Comparison of ENCODE assay signal across 1 cellular context in the genomic region with DNA sequence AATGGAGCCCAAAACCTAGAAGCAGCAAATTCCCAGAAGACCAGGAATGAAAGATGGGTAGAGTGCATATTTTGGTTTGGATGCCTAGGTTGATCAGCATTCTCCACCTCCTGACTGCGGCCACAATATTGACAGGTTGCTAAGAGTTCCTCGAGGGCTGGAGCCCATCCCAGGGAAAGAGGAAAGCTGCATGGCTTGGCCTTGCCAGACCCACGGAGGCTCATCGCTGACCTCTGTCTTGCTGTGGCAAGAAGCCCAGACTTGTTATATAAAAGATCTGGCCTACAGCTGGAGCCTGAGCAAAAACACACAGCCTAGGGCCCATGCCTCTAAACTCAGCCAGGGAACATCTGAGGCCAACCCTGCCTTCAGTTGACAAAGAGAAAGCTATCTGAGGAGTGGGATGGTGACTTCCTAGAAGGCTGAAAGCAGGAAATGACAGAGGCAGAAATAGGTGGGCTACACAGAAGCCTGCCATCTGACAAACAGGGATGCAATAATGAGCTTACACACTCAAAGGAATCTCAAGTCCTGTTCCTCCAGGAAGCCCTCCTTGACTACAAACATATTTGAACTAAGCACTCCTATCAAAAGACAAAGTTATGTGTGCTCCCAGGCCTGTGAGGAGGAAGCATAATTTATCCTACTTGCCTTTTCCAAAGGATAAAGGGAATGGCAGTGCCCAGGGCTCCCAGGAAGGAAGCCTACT.
TF ChIP-seq lines count a peak whose summit lies in the region.

No MANE protein-coding gene starts in this region.

TF ChIP-seq in K562, 482 proteins besides CTCF, POLR2A, EP300 and RAD21:
- no peak for TF ChIP-seq SREBF2 (CRISPR knock-in tag; IDR thresholded peaks at IDR 0.05)
- TF ChIP-seq, protein P1, sequence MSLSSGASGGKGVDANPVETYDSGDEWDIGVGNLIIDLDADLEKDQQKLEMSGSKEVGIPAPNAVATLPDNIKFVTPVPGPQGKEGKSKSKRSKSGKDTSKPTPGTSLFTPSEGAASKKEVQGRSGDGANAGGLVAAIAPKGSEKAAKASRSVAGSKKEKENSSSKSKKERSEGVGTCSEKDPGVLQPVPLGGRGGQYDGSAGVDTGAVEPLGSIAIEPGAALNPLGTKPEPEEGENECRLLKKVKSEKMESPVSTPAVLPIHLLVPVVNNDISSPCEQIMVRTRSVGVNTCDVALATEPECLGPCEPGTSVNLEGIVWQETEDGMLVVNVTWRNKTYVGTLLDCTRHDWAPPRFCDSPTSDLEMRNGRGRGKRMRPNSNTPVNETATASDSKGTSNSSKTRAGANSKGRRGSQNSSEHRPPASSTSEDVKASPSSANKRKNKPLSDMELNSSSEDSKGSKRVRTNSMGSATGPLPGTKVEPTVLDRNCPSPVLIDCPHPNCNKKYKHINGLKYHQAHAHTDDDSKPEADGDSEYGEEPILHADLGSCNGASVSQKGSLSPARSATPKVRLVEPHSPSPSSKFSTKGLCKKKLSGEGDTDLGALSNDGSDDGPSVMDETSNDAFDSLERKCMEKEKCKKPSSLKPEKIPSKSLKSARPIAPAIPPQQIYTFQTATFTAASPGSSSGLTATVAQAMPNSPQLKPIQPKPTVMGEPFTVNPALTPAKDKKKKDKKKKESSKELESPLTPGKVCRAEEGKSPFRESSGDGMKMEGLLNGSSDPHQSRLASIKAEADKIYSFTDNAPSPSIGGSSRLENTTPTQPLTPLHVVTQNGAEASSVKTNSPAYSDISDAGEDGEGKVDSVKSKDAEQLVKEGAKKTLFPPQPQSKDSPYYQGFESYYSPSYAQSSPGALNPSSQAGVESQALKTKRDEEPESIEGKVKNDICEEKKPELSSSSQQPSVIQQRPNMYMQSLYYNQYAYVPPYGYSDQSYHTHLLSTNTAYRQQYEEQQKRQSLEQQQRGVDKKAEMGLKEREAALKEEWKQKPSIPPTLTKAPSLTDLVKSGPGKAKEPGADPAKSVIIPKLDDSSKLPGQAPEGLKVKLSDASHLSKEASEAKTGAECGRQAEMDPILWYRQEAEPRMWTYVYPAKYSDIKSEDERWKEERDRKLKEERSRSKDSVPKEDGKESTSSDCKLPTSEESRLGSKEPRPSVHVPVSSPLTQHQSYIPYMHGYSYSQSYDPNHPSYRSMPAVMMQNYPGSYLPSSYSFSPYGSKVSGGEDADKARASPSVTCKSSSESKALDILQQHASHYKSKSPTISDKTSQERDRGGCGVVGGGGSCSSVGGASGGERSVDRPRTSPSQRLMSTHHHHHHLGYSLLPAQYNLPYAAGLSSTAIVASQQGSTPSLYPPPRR (CRISPR knock-in tag; IDR thresholded peaks at IDR 0.05; ENCODE audit: borderline replicate concordance) = no peak
- peak; percentile 60 for TF ChIP-seq RBM25 (IDR thresholded peaks at IDR 0.05; ENCODE audit: low read depth, low read length, severe bottlenecking)
- no peak for TF ChIP-seq HDAC6 (IDR thresholded peaks at IDR 0.05; ENCODE audit: low read depth, low read length)
- TF ChIP-seq, protein P2, sequence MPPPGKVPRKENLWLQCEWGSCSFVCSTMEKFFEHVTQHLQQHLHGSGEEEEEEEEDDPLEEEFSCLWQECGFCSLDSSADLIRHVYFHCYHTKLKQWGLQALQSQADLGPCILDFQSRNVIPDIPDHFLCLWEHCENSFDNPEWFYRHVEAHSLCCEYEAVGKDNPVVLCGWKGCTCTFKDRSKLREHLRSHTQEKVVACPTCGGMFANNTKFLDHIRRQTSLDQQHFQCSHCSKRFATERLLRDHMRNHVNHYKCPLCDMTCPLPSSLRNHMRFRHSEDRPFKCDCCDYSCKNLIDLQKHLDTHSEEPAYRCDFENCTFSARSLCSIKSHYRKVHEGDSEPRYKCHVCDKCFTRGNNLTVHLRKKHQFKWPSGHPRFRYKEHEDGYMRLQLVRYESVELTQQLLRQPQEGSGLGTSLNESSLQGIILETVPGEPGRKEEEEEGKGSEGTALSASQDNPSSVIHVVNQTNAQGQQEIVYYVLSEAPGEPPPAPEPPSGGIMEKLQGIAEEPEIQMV (tag; conservative IDR thresholded peaks at IDR 0.05; ENCODE audit: low read depth) = no peak
- TF ChIP-seq SIN3B (IDR thresholded peaks at IDR 0.05; ENCODE audit: low read depth) = no peak
- TF ChIP-seq ZBED1 (IDR thresholded peaks at IDR 0.05) = no peak
- no peak for TF ChIP-seq HIVEP1 (CRISPR knock-in tag; IDR thresholded peaks at IDR 0.05)
- no peak for TF ChIP-seq ZNF24 (IDR thresholded peaks at IDR 0.05)
- peak; percentile 93 for TF ChIP-seq ZFP36 (IDR thresholded peaks at IDR 0.05; ENCODE audit: low read depth, low read length, partially characterized antibody)
TF ChIP-seq in K562: peak in this region for 2.
